6 cellular contexts compared by ENCODE assay signal in genomic region chrX:154388094-154388493, GRCh38. TPM values are rescaled to one million over a fixed set of nuclear protein-coding genes. Genes with fewer than 3 reads are reported as not detected.
DNase-seq lines count a peak whose midpoint lies in the region; ATAC-seq, FAIRE-seq and TF ChIP-seq lines count a peak whose summit lies in the region.
"Not testable (repeated sequence)": the region's sequence is repeated elsewhere in the genome, so short reads cannot be mapped to it uniquely, and the experiment has no call there.

No MANE protein-coding gene starts in this region.

- not testable (repeated sequence) for H3K9me2 ChIP-seq in HCT116 (ENCODE audit: insufficient read depth); PC-3 (replicated peaks; ENCODE audit: low read length)

- ATAC-seq in GM18907 (IDR thresholded peaks at IDR 0.05; ENCODE audit: unreplicated experiment): peak; percentile 32
- peak; percentile 44 for ATAC-seq in HCT116
- peak; percentile 20 for ATAC-seq in PC-3
- ATAC-seq in K562: peak; percentile 63
- ATAC-seq in left lung: peak; percentile 55
- ATAC-seq in upper lobe of right lung: peak; percentile 65

- not testable (repeated sequence) for H4K20me1 ChIP-seq in HCT116 (ENCODE audit: insufficient read depth); PC-3 (ENCODE audit: low read length); K562 (replicated peaks; ENCODE audit: control insufficient read depth, insufficient read depth, low read length)

- CTCF ChIA-PET in HCT116 (lab: Charles Lee); PC-3 (lab: Charles Lee); K562 (lab: Yijun Ruan, JAX; ENCODE audit: low intra/inter-chr PET ratio): not testable (repeated sequence)

- not testable (repeated sequence) for DNase-seq in HCT116 (ENCODE audit: low read depth, low spot score); PC-3; K562 (ENCODE audit: extremely low read depth in 1 of 4, low spot score in 3 of 4); left lung; upper lobe of right lung

- BruUV-seq in HCT116 (replicated peaks; lab: Mats Ljungman, UMichigan); PC-3 (replicated peaks; lab: Mats Ljungman, UMichigan); K562 (replicated peaks; lab: Mats Ljungman, UMichigan): not testable (repeated sequence)

- not testable (repeated sequence) for H3K9ac ChIP-seq in HCT116 (ENCODE audit: low read length); PC-3 (ENCODE audit: low read length); K562 (ENCODE audit: insufficient read depth in 1 of 2, low read depth in 2 of 2, low read length in 2 of 2)

- H3K36me3 ChIP-seq in HCT116 (ENCODE audit: control insufficient read depth in 1 of 2, insufficient read depth in 2 of 2, low read length in 2 of 2); PC-3 (ENCODE audit: low read depth, low read length); K562 (ENCODE audit: control insufficient read depth, insufficient read depth, low read length); left lung; upper lobe of right lung: not testable (repeated sequence)

- not testable (repeated sequence) for H3K4me1 ChIP-seq in HCT116 (ENCODE audit: control insufficient read depth in 1 of 2, insufficient read depth in 2 of 2, low read length in 2 of 2); PC-3 (ENCODE audit: insufficient read depth, low read length); left lung; upper lobe of right lung
- peaks cover 5 to 13% of the 10 kb centered on the region in 2 experiments for H3K4me1 ChIP-seq in K562 (replicated peaks in 1 of 2; ENCODE audit: control insufficient read depth in 2 of 2, insufficient read depth in 2 of 2, low read length in 2 of 2)

- in situ Hi-C loops in K562 (cut with MboI): not testable (repeated sequence)

- not testable (repeated sequence) for H2AFZ ChIP-seq in HCT116 (ENCODE audit: low read depth, low read length, poor library complexity, severe bottlenecking); PC-3 (ENCODE audit: low read length); K562 (ENCODE audit: low read depth, low read length)

- not testable (repeated sequence) for H3K4me2 ChIP-seq in HCT116 (ENCODE audit: low read length); PC-3 (ENCODE audit: low read length); K562 (ENCODE audit: insufficient read depth, low read length)

- not testable (repeated sequence) for H3K27me3 ChIP-seq in HCT116 (ENCODE audit: insufficient read depth, low read length); PC-3 (ENCODE audit: low read length); K562 (ENCODE audit: control insufficient read depth in 2 of 2, insufficient read depth in 2 of 2, low read length in 2 of 2); left lung; upper lobe of right lung

- not testable (repeated sequence) for H3K79me2 ChIP-seq in HCT116 (ENCODE audit: insufficient read depth, low read length); PC-3 (ENCODE audit: low read length); K562 (ENCODE audit: control insufficient read depth, insufficient read depth, low read length)

- not testable (repeated sequence) for FAIRE-seq in K562 (lab: Jason Lieb, UNC)

- TF ChIP-seq RAD21 in HCT116 (IDR thresholded peaks at IDR 0.05; ENCODE audit: low read depth); K562 (CRISPR knock-in tag; conservative IDR thresholded peaks at IDR 0.05 in 1 of 2, IDR thresholded peaks at IDR 0.05 in 1 of 2): not testable (repeated sequence)

- H3K4me3 ChIP-seq in HCT116 (replicated peaks in 1 of 2; ENCODE audit: low read depth in 1 of 2, low read length in 2 of 2); PC-3 (ENCODE audit: low read length); K562; left lung; upper lobe of right lung: not testable (repeated sequence)

- H3K9me3 ChIP-seq in HCT116 (ENCODE audit: control insufficient read depth in 1 of 2, insufficient read depth in 1 of 2, low read depth in 1 of 2, low read length in 2 of 2); PC-3 (ENCODE audit: low read length); K562 (replicated peaks; ENCODE audit: control insufficient read depth, insufficient read depth, low read depth, low read length); left lung; upper lobe of right lung: not testable (repeated sequence)

- H3F3A ChIP-seq in PC-3 (ENCODE audit: low read length, unreplicated experiment): not testable (repeated sequence)

- RAD21 ChIA-PET in HCT116 (lab: Charles Lee; ENCODE audit: low non-redundant PET in 1 of 2, low total read pairs in 2 of 2, uncharacterized antibody in 2 of 2, unreplicated experiment in 2 of 2): not testable (repeated sequence)

- intact Hi-C loops in HCT116 (cut with micrococcal nuclease); PC-3 (cut with micrococcal nuclease); K562 (cut with micrococcal nuclease); left lung (cut with DNase I); upper lobe of right lung (cut with DNase I): not testable (repeated sequence)

- H3K9me1 ChIP-seq in K562 (ENCODE audit: control insufficient read depth, insufficient read depth, low read length): not testable (repeated sequence)

- TF ChIP-seq EP300 in K562 (IDR thresholded peaks at IDR 0.05; ENCODE audit: low read length): not testable (repeated sequence)

- not testable (repeated sequence) for TF ChIP-seq POLR2A in HCT116 (IDR thresholded peaks at IDR 0.05; ENCODE audit: borderline replicate concordance, extremely low read depth, insufficient read depth, insufficient read length); K562 (conservative IDR thresholded peaks at IDR 0.05)

- no CpG with 5 or more reads among the region's 20 CpGs for WGBS in K562 (ENCODE audit: insufficient coverage, low coverage, missing lambda C conversion rate)

- not testable (repeated sequence) for H3K27ac ChIP-seq in HCT116 (ENCODE audit: low read depth, low read length); PC-3 (ENCODE audit: low read length); K562 (ENCODE audit: extremely low read depth, low read depth, low read length); left lung; upper lobe of right lung

- TF ChIP-seq CTCF in HCT116 (IDR thresholded peaks at IDR 0.05 in 2 of 3, conservative IDR thresholded peaks at IDR 0.05 in 1 of 3; ENCODE audit: borderline replicate concordance in 1 of 3, insufficient read depth in 1 of 3, low read depth in 2 of 3, low read length in 2 of 3); PC-3 (conservative IDR thresholded peaks at IDR 0.05; ENCODE audit: low read depth, low read length); K562 (IDR thresholded peaks at IDR 0.05 in 2 of 3, conservative IDR thresholded peaks at IDR 0.05 in 1 of 3; ENCODE audit: insufficient read depth in 2 of 3, low read depth in 1 of 3, low read length in 3 of 3); left lung (IDR thresholded peaks at IDR 0.05); upper lobe of right lung (IDR thresholded peaks at IDR 0.05): not testable (repeated sequence)

- POLR2A ChIA-PET in HCT116 (lab: Charles Lee); PC-3 (lab: Charles Lee; ENCODE audit: unreplicated experiment); K562 (lab: Yijun Ruan, JAX): not testable (repeated sequence)

RNA-seq across cellular contexts. Expression of gene EMD, which starts 9.0 kb away (rescaled TPM):
- total RNA-seq in HCT116 (2021; ENCODE audit: unreplicated experiment) (102 TPM), PC-3 (2014; rRNA removed) (46.8 and 49.0 TPM in 2 replicates), K562 (2014; rRNA removed) (32.9 and 36.2 TPM in 2 replicates), K562 (2014; rRNA removed; fragmentation: Illumina TruSeq; extraction: Trizol) (37.5 and 38.3 TPM in 2 replicates), K562 (2015; rRNA removed; fragmentation: Illumina TruSeq; extraction: Trizol) (61.9 and 67.8 TPM in 2 replicates), K562 (2021) (124 and 135 TPM in 2 replicates), left lung (10 to 100 TPM; 50.1 to 56.6 TPM), upper lobe of right lung (58.4 TPM)
- polyA plus RNA-seq in HCT116 (2012): 148 TPM in 2 replicates
- total RNA-seq in K562 (2011; cell fraction: chromatin; rRNA removed; ENCODE audit: low replicate concordance): 41.8 and 93.2 TPM in 2 replicates
- total RNA-seq in K562 (2011; cell fraction: nucleolus; rRNA removed): 88.9 and 97.4 TPM in 2 replicates
- 70.5 and 73.6 TPM in 2 replicates for total RNA-seq in K562 (2011; cell fraction: nucleoplasm; rRNA removed)
- polyA plus RNA-seq in K562 (2011; rRNA removed) (77.4 and 81.2 TPM in 2 replicates), K562 (2014; fragmentation: Illumina TruSeq; extraction: Trizol) (177 and 206 TPM in 2 replicates), K562 (2014; fragmentation: Nextera tagmentation; extraction: Ambion mirVana) (1 to 10 TPM; 2.3 to 3.1 TPM), K562 (2014; rRNA removed) (86.7 and 110 TPM in 2 replicates)
- polyA plus RNA-seq in K562 (2011; cell fraction: cytosol; rRNA removed): 100.0 and 121 TPM in 2 replicates
- polyA plus RNA-seq in K562 (2011; cell fraction: nucleus; rRNA removed): 238 and 242 TPM in 2 replicates
- polyA plus RNA-seq in K562 (2012): 125 and 134 TPM in 2 replicates
- polyA minus RNA-seq in K562 (2011; rRNA and poly(A)+ RNA removed): 24.0 and 43.3 TPM in 2 replicates
- 51.3 and 57.9 TPM in 2 replicates for polyA minus RNA-seq in K562 (2011; cell fraction: cytosol; rRNA and poly(A)+ RNA removed)
- polyA minus RNA-seq in K562 (2011; cell fraction: nucleus; rRNA and poly(A)+ RNA removed): 28.5 and 40.8 TPM in 2 replicates

RNA-seq across cellular contexts. Expression of gene RPL10, which starts 10.1 kb away (rescaled TPM):
- 3,069 TPM for total RNA-seq in HCT116 (2021; ENCODE audit: unreplicated experiment)
- 5,638 and 6,597 TPM in 2 replicates for polyA plus RNA-seq in HCT116 (2012)
- 2,879 and 3,401 TPM in 2 replicates for total RNA-seq in PC-3 (2014; rRNA removed)
- total RNA-seq in K562 (2011; cell fraction: chromatin; rRNA removed; ENCODE audit: low replicate concordance): 652 and 1,355 TPM in 2 replicates
- 1,356 and 1,561 TPM in 2 replicates for total RNA-seq in K562 (2011; cell fraction: nucleolus; rRNA removed)
- 1,670 and 2,786 TPM in 2 replicates for total RNA-seq in K562 (2011; cell fraction: nucleoplasm; rRNA removed)
- total RNA-seq in K562 (2014; rRNA removed): 4,111 and 4,705 TPM in 2 replicates
- 3,682 and 4,010 TPM in 2 replicates for total RNA-seq in K562 (2014; rRNA removed; fragmentation: Illumina TruSeq; extraction: Trizol)
- 3,735 and 3,774 TPM in 2 replicates for total RNA-seq in K562 (2015; rRNA removed; fragmentation: Illumina TruSeq; extraction: Trizol)
- total RNA-seq in K562 (2021): 4,299 and 4,408 TPM in 2 replicates
- 5,297 and 6,545 TPM in 2 replicates for polyA plus RNA-seq in K562 (2011; rRNA removed)
- 7,052 and 10,074 TPM in 2 replicates for polyA plus RNA-seq in K562 (2011; cell fraction: cytosol; rRNA removed)
- polyA plus RNA-seq in K562 (2011; cell fraction: nucleus; rRNA removed): 3,562 and 5,028 TPM in 2 replicates
- 5,208 and 8,851 TPM in 2 replicates for polyA plus RNA-seq in K562 (2012)
- polyA plus RNA-seq in K562 (2014; fragmentation: Illumina TruSeq; extraction: Trizol): 6,119 and 7,432 TPM in 2 replicates
- polyA plus RNA-seq in K562 (2014; fragmentation: Nextera tagmentation; extraction: Ambion mirVana): 1,000 to 10,000 TPM; 5,014 to 7,600 TPM
- 6,193 and 7,323 TPM in 2 replicates for polyA plus RNA-seq in K562 (2014; rRNA removed)
- polyA minus RNA-seq in K562 (2011; rRNA and poly(A)+ RNA removed): 1,451 and 1,523 TPM in 2 replicates
- polyA minus RNA-seq in K562 (2011; cell fraction: cytosol; rRNA and poly(A)+ RNA removed): 1,578 and 1,804 TPM in 2 replicates
- 368 and 622 TPM in 2 replicates for polyA minus RNA-seq in K562 (2011; cell fraction: nucleus; rRNA and poly(A)+ RNA removed)
- total RNA-seq in left lung: 1,000 to 10,000 TPM; 2,309 to 2,455 TPM
- 2,677 TPM for total RNA-seq in upper lobe of right lung

RNA-seq across cellular contexts. Expression of gene FLNA, which starts 13.7 kb away (rescaled TPM):
- total RNA-seq in HCT116 (2021; ENCODE audit: unreplicated experiment) (546 TPM), PC-3 (2014; rRNA removed) (2,058 and 3,170 TPM in 2 replicates), K562 (2014; rRNA removed) (554 and 803 TPM in 2 replicates), K562 (2014; rRNA removed; fragmentation: Illumina TruSeq; extraction: Trizol) (72.2 and 110 TPM in 2 replicates), K562 (2015; rRNA removed; fragmentation: Illumina TruSeq; extraction: Trizol) (135 and 162 TPM in 2 replicates), K562 (2021) (672 and 735 TPM in 2 replicates), left lung (1,000 to 10,000 TPM; 1,139 to 1,793 TPM), upper lobe of right lung (1,252 TPM)
- 518 and 552 TPM in 2 replicates for polyA plus RNA-seq in HCT116 (2012)
- 432 and 1,364 TPM in 2 replicates for total RNA-seq in K562 (2011; cell fraction: chromatin; rRNA removed; ENCODE audit: low replicate concordance)
- total RNA-seq in K562 (2011; cell fraction: nucleolus; rRNA removed): 816 and 818 TPM in 2 replicates
- 362 and 459 TPM in 2 replicates for total RNA-seq in K562 (2011; cell fraction: nucleoplasm; rRNA removed)
- polyA plus RNA-seq in K562 (2011; rRNA removed) (86.6 and 165 TPM in 2 replicates), K562 (2014; fragmentation: Illumina TruSeq; extraction: Trizol) (329 and 438 TPM in 2 replicates), K562 (2014; fragmentation: Nextera tagmentation; extraction: Ambion mirVana) (1 to 10 TPM; 6.2 to 6.8 TPM), K562 (2014; rRNA removed) (226 and 245 TPM in 2 replicates)
- 122 and 183 TPM in 2 replicates for polyA plus RNA-seq in K562 (2011; cell fraction: cytosol; rRNA removed)
- 624 and 751 TPM in 2 replicates for polyA plus RNA-seq in K562 (2011; cell fraction: nucleus; rRNA removed)
- 392 and 593 TPM in 2 replicates for polyA plus RNA-seq in K562 (2012)
- polyA minus RNA-seq in K562 (2011; rRNA and poly(A)+ RNA removed): 249 and 291 TPM in 2 replicates
- polyA minus RNA-seq in K562 (2011; cell fraction: cytosol; rRNA and poly(A)+ RNA removed): 522 and 767 TPM in 2 replicates
- 248 and 324 TPM in 2 replicates for polyA minus RNA-seq in K562 (2011; cell fraction: nucleus; rRNA and poly(A)+ RNA removed)

RNA-seq across cellular contexts. Expression of gene DNASE1L1, which starts 21.0 kb away (rescaled TPM):
- 16.5 TPM for total RNA-seq in HCT116 (2021; ENCODE audit: unreplicated experiment)
- polyA plus RNA-seq in HCT116 (2012): 21.9 and 23.2 TPM in 2 replicates
- 29.8 TPM in 2 replicates for total RNA-seq in PC-3 (2014; rRNA removed)
- 14.4 and 29.9 TPM in 2 replicates for total RNA-seq in K562 (2011; cell fraction: chromatin; rRNA removed; ENCODE audit: low replicate concordance)
- total RNA-seq in K562 (2011; cell fraction: nucleolus; rRNA removed): 32.4 and 37.9 TPM in 2 replicates
- total RNA-seq in K562 (2011; cell fraction: nucleoplasm; rRNA removed): 24.0 and 27.8 TPM in 2 replicates
- 12.4 and 16.4 TPM in 2 replicates for total RNA-seq in K562 (2014; rRNA removed)
- total RNA-seq in K562 (2014; rRNA removed; fragmentation: Illumina TruSeq; extraction: Trizol): 5.7 and 5.9 TPM in 2 replicates
- 4.9 and 5.5 TPM in 2 replicates for total RNA-seq in K562 (2015; rRNA removed; fragmentation: Illumina TruSeq; extraction: Trizol)
- total RNA-seq in K562 (2021): 10.9 and 11.2 TPM in 2 replicates
- polyA plus RNA-seq in K562 (2011; rRNA removed): 12.6 and 14.8 TPM in 2 replicates
- 18.6 and 34.4 TPM in 2 replicates for polyA plus RNA-seq in K562 (2011; cell fraction: cytosol; rRNA removed)
- 18.8 and 31.1 TPM in 2 replicates for polyA plus RNA-seq in K562 (2011; cell fraction: nucleus; rRNA removed)
- polyA plus RNA-seq in K562 (2012): 14.5 and 24.0 TPM in 2 replicates
- polyA plus RNA-seq in K562 (2014; fragmentation: Illumina TruSeq; extraction: Trizol): 7.9 and 12.9 TPM in 2 replicates
- polyA plus RNA-seq in K562 (2014; fragmentation: Nextera tagmentation; extraction: Ambion mirVana): under 1 TPM; 0.73 to 0.74 TPM
- polyA plus RNA-seq in K562 (2014; rRNA removed): 11.6 and 16.4 TPM in 2 replicates
- polyA minus RNA-seq in K562 (2011; rRNA and poly(A)+ RNA removed): 5.2 and 6.9 TPM in 2 replicates
- polyA minus RNA-seq in K562 (2011; cell fraction: cytosol; rRNA and poly(A)+ RNA removed): 8.1 and 9.3 TPM in 2 replicates
- 4.7 and 6.1 TPM in 2 replicates for polyA minus RNA-seq in K562 (2011; cell fraction: nucleus; rRNA and poly(A)+ RNA removed)
- total RNA-seq in left lung: 10 to 100 TPM; 34.7 to 36.1 TPM
- total RNA-seq in upper lobe of right lung: 37.1 TPM

RNA-seq across cellular contexts. Expression of gene TAFAZZIN, which starts 23.2 kb away (rescaled TPM):
- total RNA-seq in HCT116 (2021; ENCODE audit: unreplicated experiment): 28.0 TPM
- polyA plus RNA-seq in HCT116 (2012): 27.0 and 27.7 TPM in 2 replicates
- total RNA-seq in PC-3 (2014; rRNA removed): 39.4 and 41.5 TPM in 2 replicates
- total RNA-seq in K562 (2011; cell fraction: chromatin; rRNA removed; ENCODE audit: low replicate concordance): 68.1 and 155 TPM in 2 replicates
- 126 and 130 TPM in 2 replicates for total RNA-seq in K562 (2011; cell fraction: nucleolus; rRNA removed)
- 84.5 and 90.6 TPM in 2 replicates for total RNA-seq in K562 (2011; cell fraction: nucleoplasm; rRNA removed)
- total RNA-seq in K562 (2014; rRNA removed): 20.2 and 33.7 TPM in 2 replicates
- 10.7 and 11.3 TPM in 2 replicates for total RNA-seq in K562 (2014; rRNA removed; fragmentation: Illumina TruSeq; extraction: Trizol)
- 15.6 and 17.1 TPM in 2 replicates for total RNA-seq in K562 (2015; rRNA removed; fragmentation: Illumina TruSeq; extraction: Trizol)
- total RNA-seq in K562 (2021): 29.6 and 32.2 TPM in 2 replicates
- 24.0 and 39.6 TPM in 2 replicates for polyA plus RNA-seq in K562 (2011; rRNA removed)
- polyA plus RNA-seq in K562 (2011; cell fraction: cytosol; rRNA removed): 24.2 and 26.2 TPM in 2 replicates
- 415 and 432 TPM in 2 replicates for polyA plus RNA-seq in K562 (2011; cell fraction: nucleus; rRNA removed)
- polyA plus RNA-seq in K562 (2012): 21.3 and 52.8 TPM in 2 replicates
- polyA plus RNA-seq in K562 (2014; fragmentation: Illumina TruSeq; extraction: Trizol): 20.2 and 25.0 TPM in 2 replicates
- polyA plus RNA-seq in K562 (2014; fragmentation: Nextera tagmentation; extraction: Ambion mirVana): under 1 TPM; 0.49 to 0.64 TPM
- 33.6 and 40.7 TPM in 2 replicates for polyA plus RNA-seq in K562 (2014; rRNA removed)
- 7.7 and 17.0 TPM in 2 replicates for polyA minus RNA-seq in K562 (2011; rRNA and poly(A)+ RNA removed)
- polyA minus RNA-seq in K562 (2011; cell fraction: cytosol; rRNA and poly(A)+ RNA removed): 8.3 and 13.7 TPM in 2 replicates
- polyA minus RNA-seq in K562 (2011; cell fraction: nucleus; rRNA and poly(A)+ RNA removed): 45.6 and 52.2 TPM in 2 replicates
- total RNA-seq in left lung: 10 to 100 TPM; 34.7 to 45.5 TPM
- 43.9 TPM for total RNA-seq in upper lobe of right lung
